ENCODE assay signal across 1 cellular context in the genomic region with DNA sequence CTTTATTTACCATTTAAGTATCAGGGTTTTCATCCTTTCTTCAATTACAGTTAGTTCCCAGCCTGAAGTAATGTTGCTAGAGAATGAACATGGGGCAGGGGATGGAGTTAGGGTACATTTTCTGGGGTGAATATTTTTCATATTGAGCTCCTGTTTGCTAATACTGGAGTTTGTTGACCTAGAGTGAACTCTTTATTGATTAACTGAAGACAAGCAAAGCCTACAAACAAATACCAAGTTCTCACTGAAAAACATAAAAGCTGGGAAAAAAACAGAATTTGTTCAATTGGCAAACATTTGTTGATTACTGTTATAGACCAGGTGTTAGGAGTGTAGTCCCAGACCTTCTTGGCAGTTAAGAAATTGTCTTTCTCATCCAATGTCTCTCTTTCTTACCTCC.
TF ChIP-seq lines count a peak whose summit lies in the region.

No MANE protein-coding gene starts in this region.

TF ChIP-seq in HepG2, 621 proteins besides CTCF, POLR2A, EP300 and RAD21 (continues in another document):
- no peak for TF ChIP-seq MTF2 (CRISPR knock-in tag; IDR thresholded peaks at IDR 0.05; ENCODE audit: borderline replicate concordance)
- no peak for TF ChIP-seq PRDM4 (CRISPR knock-in tag; IDR thresholded peaks at IDR 0.05; ENCODE audit: borderline replicate concordance)
- TF ChIP-seq ZBTB3 (CRISPR knock-in tag; IDR thresholded peaks at IDR 0.05; ENCODE audit: borderline replicate concordance, low read depth), result no peak
- TF ChIP-seq ZNF749 (CRISPR knock-in tag; IDR thresholded peaks at IDR 0.05; ENCODE audit: borderline replicate concordance), result no peak
- no peak for TF ChIP-seq MXI1 (IDR thresholded peaks at IDR 0.05; ENCODE audit: borderline replicate concordance, low read depth, low read length)
- TF ChIP-seq CBX2 (IDR thresholded peaks at IDR 0.05; ENCODE audit: low read depth, low read length), result no peak
- TF ChIP-seq CBX2 (CRISPR knock-in tag; IDR thresholded peaks at IDR 0.05; ENCODE audit: low read depth), result no peak
- no peak for TF ChIP-seq ZNF576 (CRISPR knock-in tag; IDR thresholded peaks at IDR 0.05)
- TF ChIP-seq, protein P1, sequence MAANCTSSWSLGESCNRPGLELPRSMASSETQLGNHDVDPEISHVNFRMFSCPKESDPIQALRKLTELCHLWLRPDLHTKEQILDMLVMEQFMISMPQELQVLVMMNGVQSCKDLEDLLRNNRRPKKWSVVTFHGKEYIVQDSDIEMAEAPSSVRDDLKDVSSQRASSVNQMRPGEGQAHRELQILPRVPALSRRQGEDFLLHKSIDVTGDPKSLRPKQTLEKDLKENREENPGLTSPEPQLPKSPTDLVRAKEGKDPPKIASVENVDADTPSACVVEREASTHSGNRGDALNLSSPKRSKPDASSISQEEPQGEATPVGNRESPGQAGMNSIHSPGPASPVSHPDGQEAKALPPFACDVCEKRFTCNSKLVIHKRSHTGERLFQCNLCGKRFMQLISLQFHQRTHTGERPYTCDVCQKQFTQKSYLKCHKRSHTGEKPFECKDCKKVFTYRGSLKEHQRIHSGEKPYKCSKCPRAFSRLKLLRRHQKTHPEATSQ (CRISPR knock-in tag; IDR thresholded peaks at IDR 0.05; ENCODE audit: borderline replicate concordance), result no peak
- TF ChIP-seq SRSF4 (IDR thresholded peaks at IDR 0.05; ENCODE audit: low read depth, low read length, poor library complexity, severe bottlenecking), result no peak
- 0 out of 2 replicates have a peak, but pooled peaks have one; percentile 15 for TF ChIP-seq BCL6 (CRISPR knock-in tag; IDR thresholded peaks at IDR 0.05)
- TF ChIP-seq NFAT5 (CRISPR knock-in tag; IDR thresholded peaks at IDR 0.05), result no peak
- no peak for TF ChIP-seq MIER3 (CRISPR knock-in tag; IDR thresholded peaks at IDR 0.05; ENCODE audit: borderline replicate concordance)
- TF ChIP-seq ZNF143 (CRISPR knock-in tag; IDR thresholded peaks at IDR 0.05), result no peak
- no peak for TF ChIP-seq ZSCAN25 (CRISPR knock-in tag; IDR thresholded peaks at IDR 0.05)
- TF ChIP-seq SMYD3 (CRISPR knock-in tag; IDR thresholded peaks at IDR 0.05), result no peak
- no peak for TF ChIP-seq NBN (conservative IDR thresholded peaks at IDR 0.05)
- no peak for TF ChIP-seq NFIC (IDR thresholded peaks at IDR 0.05; ENCODE audit: low read length)
- TF ChIP-seq, protein P2, sequence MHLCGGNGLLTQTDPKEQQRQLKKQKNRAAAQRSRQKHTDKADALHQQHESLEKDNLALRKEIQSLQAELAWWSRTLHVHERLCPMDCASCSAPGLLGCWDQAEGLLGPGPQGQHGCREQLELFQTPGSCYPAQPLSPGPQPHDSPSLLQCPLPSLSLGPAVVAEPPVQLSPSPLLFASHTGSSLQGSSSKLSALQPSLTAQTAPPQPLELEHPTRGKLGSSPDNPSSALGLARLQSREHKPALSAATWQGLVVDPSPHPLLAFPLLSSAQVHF (CRISPR knock-in tag; IDR thresholded peaks at IDR 0.05), result no peak
- no peak for TF ChIP-seq GATAD1 (CRISPR knock-in tag; IDR thresholded peaks at IDR 0.05)
- no peak for TF ChIP-seq ZNF24 (IDR thresholded peaks at IDR 0.05)
- TF ChIP-seq BRD4 (CRISPR knock-in tag; IDR thresholded peaks at IDR 0.05), result no peak
- TF ChIP-seq GMEB2 (CRISPR knock-in tag; IDR thresholded peaks at IDR 0.05; ENCODE audit: low read depth), result no peak
- no peak for TF ChIP-seq CAMTA2 (CRISPR knock-in tag; IDR thresholded peaks at IDR 0.05; ENCODE audit: borderline replicate concordance)
- no peak for TF ChIP-seq E2F2 (CRISPR knock-in tag; IDR thresholded peaks at IDR 0.05; ENCODE audit: borderline replicate concordance)
- no peak for TF ChIP-seq YEATS4 (CRISPR knock-in tag; IDR thresholded peaks at IDR 0.05; ENCODE audit: borderline replicate concordance)
- no peak for TF ChIP-seq HNRNPLL (IDR thresholded peaks at IDR 0.05; ENCODE audit: low read depth, low read length, poor library complexity, severe bottlenecking)
- TF ChIP-seq, protein P3, sequence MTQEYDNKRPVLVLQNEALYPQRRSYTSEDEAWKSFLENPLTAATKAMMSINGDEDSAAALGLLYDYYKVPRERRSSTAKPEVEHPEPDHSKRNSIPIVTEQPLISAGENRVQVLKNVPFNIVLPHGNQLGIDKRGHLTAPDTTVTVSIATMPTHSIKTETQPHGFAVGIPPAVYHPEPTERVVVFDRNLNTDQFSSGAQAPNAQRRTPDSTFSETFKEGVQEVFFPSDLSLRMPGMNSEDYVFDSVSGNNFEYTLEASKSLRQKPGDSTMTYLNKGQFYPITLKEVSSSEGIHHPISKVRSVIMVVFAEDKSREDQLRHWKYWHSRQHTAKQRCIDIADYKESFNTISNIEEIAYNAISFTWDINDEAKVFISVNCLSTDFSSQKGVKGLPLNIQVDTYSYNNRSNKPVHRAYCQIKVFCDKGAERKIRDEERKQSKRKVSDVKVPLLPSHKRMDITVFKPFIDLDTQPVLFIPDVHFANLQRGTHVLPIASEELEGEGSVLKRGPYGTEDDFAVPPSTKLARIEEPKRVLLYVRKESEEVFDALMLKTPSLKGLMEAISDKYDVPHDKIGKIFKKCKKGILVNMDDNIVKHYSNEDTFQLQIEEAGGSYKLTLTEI (CRISPR knock-in tag; conservative IDR thresholded peaks at IDR 0.05), result no peak
- peak; percentile 40; the same call in 1 of the 2 replicates for TF ChIP-seq NCOA2 (CRISPR knock-in tag; IDR thresholded peaks at IDR 0.05)
- no peak for TF ChIP-seq ZNF253 (CRISPR knock-in tag; IDR thresholded peaks at IDR 0.05; ENCODE audit: borderline replicate concordance)
- TF ChIP-seq ZBTB49 (CRISPR knock-in tag; IDR thresholded peaks at IDR 0.05; ENCODE audit: borderline replicate concordance), result no peak
- no peak for TF ChIP-seq ATAD3A (CRISPR knock-in tag; IDR thresholded peaks at IDR 0.05)
- no peak for TF ChIP-seq IKZF1 (IDR thresholded peaks at IDR 0.05)
- TF ChIP-seq ZNF891 (CRISPR knock-in tag; IDR thresholded peaks at IDR 0.05), result no peak
- TF ChIP-seq ONECUT2 (CRISPR knock-in tag; IDR thresholded peaks at IDR 0.05), result peak; percentile 57; the same call in 1 of the 2 replicates
- no peak for TF ChIP-seq TSC22D2 (CRISPR knock-in tag; IDR thresholded peaks at IDR 0.05; ENCODE audit: borderline replicate concordance)
- TF ChIP-seq, protein P4, sequence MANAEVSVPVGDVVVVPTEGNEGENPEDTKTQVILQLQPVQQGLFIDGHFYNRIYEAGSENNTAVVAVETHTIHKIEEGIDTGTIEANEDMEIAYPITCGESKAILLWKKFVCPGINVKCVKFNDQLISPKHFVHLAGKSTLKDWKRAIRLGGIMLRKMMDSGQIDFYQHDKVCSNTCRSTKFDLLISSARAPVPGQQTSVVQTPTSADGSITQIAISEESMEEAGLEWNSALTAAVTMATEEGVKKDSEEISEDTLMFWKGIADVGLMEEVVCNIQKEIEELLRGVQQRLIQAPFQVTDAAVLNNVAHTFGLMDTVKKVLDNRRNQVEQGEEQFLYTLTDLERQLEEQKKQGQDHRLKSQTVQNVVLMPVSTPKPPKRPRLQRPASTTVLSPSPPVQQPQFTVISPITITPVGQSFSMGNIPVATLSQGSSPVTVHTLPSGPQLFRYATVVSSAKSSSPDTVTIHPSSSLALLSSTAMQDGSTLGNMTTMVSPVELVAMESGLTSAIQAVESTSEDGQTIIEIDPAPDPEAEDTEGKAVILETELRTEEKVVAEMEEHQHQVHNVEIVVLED (CRISPR knock-in tag; IDR thresholded peaks at IDR 0.05; ENCODE audit: borderline replicate concordance), result no peak
- TF ChIP-seq MATR3 (CRISPR knock-in tag; IDR thresholded peaks at IDR 0.05), result no peak
- TF ChIP-seq DBP (CRISPR knock-in tag; IDR thresholded peaks at IDR 0.05; ENCODE audit: not compliant biosample characterization), result no peak
- TF ChIP-seq SOX5 (CRISPR knock-in tag; IDR thresholded peaks at IDR 0.05; ENCODE audit: borderline replicate concordance), result 0 out of 2 replicates have a peak, but pooled peaks have one; percentile 15
